8 cellular contexts compared by ENCODE assay signal in genomic region chr19:861756-862528, GRCh38. TPM values are rescaled to one million over a fixed set of nuclear protein-coding genes. Genes with fewer than 3 reads are reported as not detected.
DNase-seq lines count a peak whose midpoint lies in the region; ATAC-seq, FAIRE-seq and TF ChIP-seq lines count a peak whose summit lies in the region.

No MANE protein-coding gene starts in this region.

- H3K27me3 ChIP-seq in PC-3 (ENCODE audit: low read length) = no peaks in the 10 kb centered on the region

- no peaks in the 10 kb centered on the region for H3K9me2 ChIP-seq in PC-3 (replicated peaks; ENCODE audit: low read length)

- ATAC-seq in PC-3 (peak; percentile 11), GM21619 (IDR thresholded peaks at IDR 0.05; ENCODE audit: unreplicated experiment) (no peak)

- no peaks in the 10 kb centered on the region for H3K9me3 Mint-ChIP-seq in activated T-cell treated with anti-CD3 and anti-CD28 coated beads, Interleukin-2, amount 50 U/mL, for 24 hours

- H4K20me1 ChIP-seq in PC-3 (ENCODE audit: low read length) = no peaks in the 10 kb centered on the region

- H3K27ac Mint-ChIP-seq in activated T-cell treated with anti-CD3 and anti-CD28 coated beads, Interleukin-2, amount 50 U/mL, for 24 hours = no peak overlapping the region

- CTCF ChIA-PET in PC-3 (lab: Charles Lee) = no interaction called here

- TF ChIP-seq POLR2A in H54 (IDR thresholded peaks at IDR 0.05; ENCODE audit: low read depth, low read length) = no peak

- FAIRE-seq in H54 (lab: Jason Lieb, UNC) = no peak

- H3K36me3 ChIP-seq in PC-3 (ENCODE audit: low read depth, low read length) = no peaks in the 10 kb centered on the region

- H3K9ac ChIP-seq in PC-3 (ENCODE audit: low read length) = no peak overlapping the region

- intact Hi-C loops in PC-3 (cut with micrococcal nuclease) = no loop called here

- no peaks in the 10 kb centered on the region for H3K79me2 ChIP-seq in PC-3 (ENCODE audit: low read length)

- peak; percentile 38 to 72 for DNase-seq in NCI-H187 (lab: John Stamatoyannopoulos, UW)
- DNase-seq in NCI-H187 treated with DMSO at 0.1 percent for 48 hours (lab: John Stamatoyannopoulos, UW) = no peak
- peak; percentile 41 for DNase-seq in PC-3
- DNase-seq in activated T-cell treated with anti-CD3 and anti-CD28 coated beads, Interleukin-2, amount 50 U/mL, for 24 hours = peak; percentile 80
- DNase-seq in iPS-NIHi11 (ENCODE audit: low spot score) = peak; percentile 94
- peak; percentile 48 for DNase-seq in stimulated activated CD8-positive, alpha-beta memory T cell treated with anti-CD3 and anti-CD28 coated beads, Interleukin-15, amount 100 ng/mL, for 24 hours (ENCODE audit: low read depth)
- DNase-seq in H54 (ENCODE audit: insufficient read length, low spot score) = no peak

- POLR2A ChIA-PET in PC-3 (lab: Charles Lee; ENCODE audit: unreplicated experiment) = no interaction called here

- H2AFZ ChIP-seq in PC-3 (ENCODE audit: low read length) = no peak overlapping the region

- H3F3A ChIP-seq in PC-3 (ENCODE audit: low read length, unreplicated experiment) = no peaks in the 10 kb centered on the region

- peaks cover 12% of the 10 kb centered on the region for H3K27me3 Mint-ChIP-seq in activated T-cell treated with anti-CD3 and anti-CD28 coated beads, Interleukin-2, amount 50 U/mL, for 24 hours

- no peaks in the 10 kb centered on the region for H3K4me1 ChIP-seq in PC-3 (ENCODE audit: insufficient read depth, low read length)

- no peak overlapping the region for H3K4me3 Mint-ChIP-seq in activated T-cell treated with anti-CD3 and anti-CD28 coated beads, Interleukin-2, amount 50 U/mL, for 24 hours

- no peak for TF ChIP-seq CTCF in PC-3 (conservative IDR thresholded peaks at IDR 0.05; ENCODE audit: low read depth, low read length)

- peak overlapping the region; percentile 22; the same call in 1 of the 2 replicates for H3K4me2 ChIP-seq in PC-3 (ENCODE audit: low read length)

- BruUV-seq in PC-3 (replicated peaks; lab: Mats Ljungman, UMichigan) = no TSS peak

- no peak overlapping the region for H3K4me3 ChIP-seq in PC-3 (ENCODE audit: low read length)

- H3K4me1 Mint-ChIP-seq in activated T-cell treated with anti-CD3 and anti-CD28 coated beads, Interleukin-2, amount 50 U/mL, for 24 hours (ENCODE audit: low read depth) = peaks cover 15% of the 10 kb centered on the region

- H3K9me3 ChIP-seq in PC-3 (ENCODE audit: low read length) = no peaks in the 10 kb centered on the region

- no peak overlapping the region for H3K27ac ChIP-seq in PC-3 (ENCODE audit: low read length)

- peaks cover 2% of the 10 kb centered on the region for H3K36me3 Mint-ChIP-seq in activated T-cell treated with anti-CD3 and anti-CD28 coated beads, Interleukin-2, amount 50 U/mL, for 24 hours (ENCODE audit: low read depth)

RNA-seq across cellular contexts. Expression of gene CFD, which starts 2.5 kb away (rescaled TPM):
- total RNA-seq in PC-3 (2014; rRNA removed) = 22.4 and 38.0 TPM in 2 replicates

RNA-seq across cellular contexts. Expression of gene ELANE, which starts 9.8 kb away (rescaled TPM):
- not detected in 2 replicates for total RNA-seq in PC-3 (2014; rRNA removed)

RNA-seq across cellular contexts. Expression of gene PRTN3, which starts 21.1 kb away (rescaled TPM):
- total RNA-seq in PC-3 (2014; rRNA removed) = 0.29 and 0.40 TPM in 2 replicates

RNA-seq across cellular contexts. Expression of gene MED16, which starts 31.0 kb away (rescaled TPM):
- 25.9 and 41.6 TPM in 2 replicates for total RNA-seq in PC-3 (2014; rRNA removed)

RNA-seq across cellular contexts. Expression of gene RNU6-9, which starts 31.3 kb away (rescaled TPM):
- total RNA-seq in PC-3 (2014; rRNA removed) = not detected in 2 replicates

Comparison
In these comparisons a context has a peak if more than half of its experiments do, and no peak if none do; other contexts are left out.
1. DNase-seq: peak in NCI-H187 (2 of 2), PC-3 (single experiment), activated T-cell treated with anti-CD3 and anti-CD28 coated beads, Interleukin-2, amount 50 U/mL, for 24 hours (single experiment), iPS-NIHi11 (single experiment) and stimulated activated CD8-positive, alpha-beta memory T cell treated with anti-CD3 and anti-CD28 coated beads, Interleukin-15, amount 100 ng/mL, for 24 hours (single experiment); none in NCI-H187 treated with DMSO at 0.1 percent for 48 hours (single experiment) and H54 (single experiment).